34 cellular contexts compared by ENCODE assay signal in the genomic region with DNA sequence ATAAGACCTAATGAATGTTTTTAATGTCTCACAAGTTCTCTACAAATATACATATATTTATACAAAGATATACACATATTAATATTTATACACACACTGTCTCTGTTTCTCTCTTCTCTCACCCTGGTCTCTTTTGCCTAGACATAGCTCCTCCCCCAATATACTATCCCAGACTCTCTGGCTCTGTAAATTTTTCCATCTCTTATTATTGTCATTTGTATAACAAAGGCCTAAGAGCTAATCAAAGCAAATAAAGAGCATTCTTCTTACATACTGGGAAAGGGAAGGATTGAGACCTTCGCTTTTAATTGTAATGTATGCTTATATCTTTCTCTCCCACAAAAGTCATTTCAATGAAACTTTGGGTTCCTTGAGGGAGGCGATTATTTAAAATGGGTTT.
"Had no signal": no experiment of that assay in that cellular context is flagged by ENCODE, and none has a peak within 500 bp of the region (broad histone marks: within the 10 kb centered on the region; RNA-seq: fewer than 3 reads in every experiment).

No MANE protein-coding gene starts in this region.

- DNase-seq: Karpas-422, Kasumi-1, MG63, MM.1S, MV-4-11, NCI-H1048, NCI-H1092, NCI-H1092 treated with DMSO at 0.1 percent for 48 hours, NCI-H1105, NCI-H1105 treated with DMSO at 0.1 percent for 48 hours, NCI-H1417, NCI-H1417 treated with DMSO at 0.1 percent for 48 hours, NCI-H1436, NCI-H1436 treated with DMSO at 0.1 percent for 48 hours, NCI-H146, NCI-H1694, NCI-H1694 treated with DMSO at 0.1 percent for 48 hours, NCI-H187, NCI-H187 treated with DMSO at 0.1 percent for 48 hours, NCI-H1930, NCI-H2029, NCI-H2029 treated with DMSO at 0.1 percent for 48 hours, NCI-H2081, NCI-H2081 treated with DMSO at 0.1 percent for 48 hours, NCI-H2107, NCI-H2171, NCI-H2171 treated with DMSO at 0.1 percent for 48 hours, NCI-H2227 treated with DMSO at 0.1 percent for 48 hours, NCI-H226, NCI-H345, NCI-H446, NCI-H446 treated with DMSO at 0.1 percent for 48 hours, NCI-H510A, NCI-H510A treated with DMSO at 0.1 percent for 48 hours had no signal

- H3K4me3 ChIP-seq: MG63 had no signal

- H3K9me3 ChIP-seq: MG63 had no signal

- H3K36me3 ChIP-seq: MG63 had no signal

- H3K27me3 ChIP-seq: MG63 had no signal
